Comparison of ENCODE assay signal across 14 cellular contexts in genomic region chr19:45484273-45484945, GRCh38. TPM values are rescaled to one million over a fixed set of nuclear protein-coding genes. Genes with fewer than 3 reads are reported as not detected.
A peak's percentile ranks its signal among the peaks of the same experiment; 100 is the strongest.
DNase-seq lines count a peak whose midpoint lies in the region; ATAC-seq and TF ChIP-seq lines count a peak whose summit lies in the region.
"Had no signal": no experiment of that assay in that cellular context is flagged by ENCODE, and none has a peak within 500 bp of the region (broad histone marks: within the 10 kb centered on the region; RNA-seq: fewer than 3 reads in every experiment).

No MANE protein-coding gene starts in this region.

- no peak for DNase-seq in activated CD4-positive, alpha-beta T cell treated with anti-CD3 and anti-CD28 coated beads, Interleukin-2, amount 10 ng/mL, durations not matched to agents 24 days and 14 days
- DNase-seq in activated CD4-positive, alpha-beta T cell treated with anti-CD3 and anti-CD28 coated beads for 48 hours: no peak
- DNase-seq in T-cell (no peak), endothelial cell (ENCODE audit: low spot score) (no peak), renal cortical epithelial cell (ENCODE audit: low read depth) (peak; percentile 71), dorsolateral prefrontal cortex (no peak), hepatocyte (ENCODE audit: low spot score) (no peak)
- DNase-seq: 8988T had no signal

- WGBS in hepatocyte (ENCODE audit: low lambda C conversion rate, missing lambda C conversion rate): 79% methylated on average over 13 of the region's 13 CpGs

- peak overlapping the region; percentile 4 for H3K4me3 Mint-ChIP-seq in activated CD4-positive, alpha-beta T cell treated with anti-CD3 and anti-CD28 coated beads, Interleukin-2, amount 10 ng/mL, durations not matched to agents 24 days and 14 days
- peak overlapping the region in 2 of 3 donors; percentile 34 to 44 for H3K4me3 Mint-ChIP-seq in T-cell
- peak overlapping the region; percentile 75 for H3K4me3 Mint-ChIP-seq in endothelial cell (ENCODE audit: unreplicated experiment)

- H3K27me3 Mint-ChIP-seq in activated CD4-positive, alpha-beta T cell treated with anti-CD3 and anti-CD28 coated beads, Interleukin-2, amount 10 ng/mL, durations not matched to agents 24 days and 14 days: peaks cover 5% of the 10 kb centered on the region
- H3K27me3 Mint-ChIP-seq in T-cell (peaks cover 0 to 1% of the 10 kb centered on the region in 2 donors), endothelial cell (ENCODE audit: unreplicated experiment) (peaks cover 8% of the 10 kb centered on the region)

- intact Hi-C loops in activated CD4-positive, alpha-beta T cell treated with anti-CD3 and anti-CD28 coated beads, Interleukin-2, amount 10 ng/mL, durations not matched to agents 24 days and 14 days (cut with micrococcal nuclease): no loop called here
- intact Hi-C loops in dorsolateral prefrontal cortex (cut with DNase I): no loop called here

- H3K4me3 ChIP-seq in dorsolateral prefrontal cortex (no peak overlapping the region), hepatocyte (no peak overlapping the region)

- H3K9me3 Mint-ChIP-seq in activated CD4-positive, alpha-beta T cell treated with anti-CD3 and anti-CD28 coated beads, Interleukin-2, amount 10 ng/mL, durations not matched to agents 24 days and 14 days: no peaks in the 10 kb centered on the region
- H3K9me3 Mint-ChIP-seq in T-cell (no peaks in the 10 kb centered on the region), endothelial cell (ENCODE audit: unreplicated experiment) (no peaks in the 10 kb centered on the region)
- H3K9me3 Mint-ChIP-seq: activated T-cell treated with anti-CD3 and anti-CD28 coated beads, Interleukin-2, amount 50 U/mL, for 4 hours; IgD-negative memory B cell had no signal

- no peak overlapping the region for H3K27ac Mint-ChIP-seq in activated CD4-positive, alpha-beta T cell treated with anti-CD3 and anti-CD28 coated beads, Interleukin-2, amount 10 ng/mL, durations not matched to agents 24 days and 14 days
- H3K27ac Mint-ChIP-seq in T-cell: peak overlapping the region in 1 of 2 donors; percentile 21
- H3K27ac Mint-ChIP-seq in endothelial cell (ENCODE audit: unreplicated experiment): no peak overlapping the region

- H4K20me1 ChIP-seq in hepatocyte (ENCODE audit: insufficient read depth, poor library complexity, severe bottlenecking): no peaks in the 10 kb centered on the region

- TF ChIP-seq CTCF in endothelial cell (IDR thresholded peaks at IDR 0.05; ENCODE audit: unreplicated experiment) (no peak), dorsolateral prefrontal cortex (IDR thresholded peaks at IDR 0.05 in 54 of 56, conservative IDR thresholded peaks at IDR 0.05 in 2 of 56; ENCODE audit: low read depth in 1 of 56, partially characterized antibody in 56 of 56) (no peak), hepatocyte (IDR thresholded peaks at IDR 0.05; ENCODE audit: poor library complexity) (no peak)

- H3K36me3 Mint-ChIP-seq in activated CD4-positive, alpha-beta T cell treated with anti-CD3 and anti-CD28 coated beads, Interleukin-2, amount 10 ng/mL, durations not matched to agents 24 days and 14 days (ENCODE audit: low read depth): no peaks in the 10 kb centered on the region
- H3K36me3 Mint-ChIP-seq in T-cell (no peaks in the 10 kb centered on the region), endothelial cell (ENCODE audit: low read depth, unreplicated experiment) (no peaks in the 10 kb centered on the region)
- H3K36me3 Mint-ChIP-seq: IgD-negative memory B cell had no signal

- H3K27me3 ChIP-seq in dorsolateral prefrontal cortex (no peaks in the 10 kb centered on the region), hepatocyte (no peaks in the 10 kb centered on the region)
- H3K27me3 ChIP-seq: esophagus squamous epithelium had no signal

- CTCF ChIA-PET in T-cell (lab: Charles Lee): interaction anchor here (0.7 to 2.6 kb wide), 8 partner anchors 10 to 83 kb away, joined by 3 to 20 read pairs (median 5); partner anchors contain the start of gene RTN2 (in 1 of the 2)

- H3K27ac ChIP-seq in dorsolateral prefrontal cortex (peak overlapping the region in 3 of 59 donors; percentile 80 to 93 (median 91)), hepatocyte (no peak overlapping the region)
- H3K27ac ChIP-seq: C4-2B had no signal

- ATAC-seq in T-cell (replicated peaks in 1 of 4) (no peak), GM21619 (IDR thresholded peaks at IDR 0.05; ENCODE audit: unreplicated experiment) (no peak)

- peaks cover 17% of the 10 kb centered on the region for H3K4me1 Mint-ChIP-seq in activated CD4-positive, alpha-beta T cell treated with anti-CD3 and anti-CD28 coated beads, Interleukin-2, amount 10 ng/mL, durations not matched to agents 24 days and 14 days
- peaks cover 2 to 9% (median 3%) of the 10 kb centered on the region in 3 donors for H3K4me1 Mint-ChIP-seq in T-cell
- H3K4me1 Mint-ChIP-seq in endothelial cell (ENCODE audit: unreplicated experiment): peaks cover 3% of the 10 kb centered on the region

- no peaks in the 10 kb centered on the region for H3K4me1 ChIP-seq in hepatocyte (ENCODE audit: insufficient read depth)

- no peak overlapping the region for H2AFZ ChIP-seq in hepatocyte

- no peaks in the 10 kb centered on the region for H3K36me3 ChIP-seq in hepatocyte (replicated peaks; ENCODE audit: insufficient read depth, low read depth)
- H3K36me3 ChIP-seq: esophagus squamous epithelium, transverse colon had no signal

- POLR2A ChIA-PET in T-cell (lab: Charles Lee): interaction anchor here (0.7 kb wide), 2 partner anchors 8 to 82 kb away, joined by 3 read pairs; no protein-coding TSS in a partner anchor

- H3K9me3 ChIP-seq in hepatocyte (ENCODE audit: low read depth): no peaks in the 10 kb centered on the region
- H3K9me3 ChIP-seq: esophagus squamous epithelium, transverse colon had no signal

- no peaks in the 10 kb centered on the region for H3K9me2 ChIP-seq in hepatocyte (replicated peaks; ENCODE audit: insufficient read depth)

- no peaks in the 10 kb centered on the region for H3K79me2 ChIP-seq in hepatocyte

- no peak overlapping the region for H3K4me2 ChIP-seq in hepatocyte

RNA-seq across cellular contexts. Expression of gene RTN2, which starts 12.4 kb away (rescaled TPM):
- 2.6 and 2.8 TPM in 2 replicates for total RNA-seq in activated CD4-positive, alpha-beta T cell treated with anti-CD3 and anti-CD28 coated beads, Interleukin-2, amount 10 ng/mL, durations not matched to agents 24 days and 14 days
- 1 to 10 TPM; 1.7 to 2.5 (median 2.2) TPM for total RNA-seq in T-cell
- 25.3 TPM for total RNA-seq in endothelial cell (ENCODE audit: unreplicated experiment)
- total RNA-seq in renal cortical epithelial cell: 5.8 and 20.0 TPM in 2 replicates
- 100 to 1,000 TPM in 2 of 120 experiments, 10 to 100 TPM in 118; 18.9 to 124 (median 63.4) TPM for total RNA-seq in dorsolateral prefrontal cortex
- total RNA-seq in hepatocyte: 3.4 and 7.8 TPM in 2 replicates
- polyA plus RNA-seq in hepatocyte: 12.2 and 14.8 TPM in 2 replicates

RNA-seq across cellular contexts. Expression of gene PPM1N, which starts 13.8 kb away (rescaled TPM):
- total RNA-seq in activated CD4-positive, alpha-beta T cell treated with anti-CD3 and anti-CD28 coated beads, Interleukin-2, amount 10 ng/mL, durations not matched to agents 24 days and 14 days: 1.3 and 1.9 TPM in 2 replicates
- total RNA-seq in T-cell: 10 to 100 TPM in 2 of 5 donors, 1 to 10 TPM in 3; 5.6 to 14.6 (median 10.0) TPM
- total RNA-seq in endothelial cell (ENCODE audit: unreplicated experiment): 0.33 TPM
- total RNA-seq in renal cortical epithelial cell: 0.75 and 1.0 TPM in 2 replicates
- 1 to 10 TPM in 108 of 120 experiments, under 1 TPM in 12; 0.59 to 4.9 (median 1.9) TPM for total RNA-seq in dorsolateral prefrontal cortex
- total RNA-seq in hepatocyte: 0.40 and 1.9 TPM in 2 replicates
- 0.59 and 1.4 TPM in 2 replicates for polyA plus RNA-seq in hepatocyte

RNA-seq across cellular contexts. Expression of gene FOSB, which starts 16.6 kb away (rescaled TPM):
- total RNA-seq in activated CD4-positive, alpha-beta T cell treated with anti-CD3 and anti-CD28 coated beads, Interleukin-2, amount 10 ng/mL, durations not matched to agents 24 days and 14 days: 11.3 TPM in 2 replicates
- total RNA-seq in T-cell (1,000 to 10,000 TPM in 1 of 5 donors, 100 to 1,000 TPM in 1, 10 to 100 TPM in 1, 1 to 10 TPM in 2; 6.7 to 1,173 (median 10.4) TPM), endothelial cell (ENCODE audit: unreplicated experiment) (64.2 TPM), renal cortical epithelial cell (1.4 and 18.3 TPM in 2 replicates), dorsolateral prefrontal cortex (100 to 1,000 TPM in 2 of 120 experiments, 10 to 100 TPM in 32, 1 to 10 TPM in 86; 2.6 to 168 (median 7.7) TPM), hepatocyte (37.9 and 73.1 TPM in 2 replicates)
- 114 and 168 TPM in 2 replicates for polyA plus RNA-seq in hepatocyte

RNA-seq across cellular contexts. Expression of gene VASP, which starts 22.9 kb away (rescaled TPM):
- total RNA-seq in activated CD4-positive, alpha-beta T cell treated with anti-CD3 and anti-CD28 coated beads, Interleukin-2, amount 10 ng/mL, durations not matched to agents 24 days and 14 days: 215 and 219 TPM in 2 replicates
- total RNA-seq in T-cell (100 to 1,000 TPM in 3 of 5 donors, 10 to 100 TPM in 2; 77.4 to 113 (median 101) TPM), endothelial cell (ENCODE audit: unreplicated experiment) (246 TPM), renal cortical epithelial cell (66.0 and 224 TPM in 2 replicates), dorsolateral prefrontal cortex (10 to 100 TPM in 118 of 120 experiments, 1 to 10 TPM in 2; 7.0 to 36.7 (median 18.3) TPM), hepatocyte (57.3 and 68.9 TPM in 2 replicates)
- polyA plus RNA-seq in hepatocyte: 86.0 and 92.6 TPM in 2 replicates

Comparison
In these comparisons a context has a peak if more than half of its experiments do, and no peak if none do; other contexts are left out.
1. H3K4me3 Mint-ChIP-seq: peak in every context shown above with its lines; median percentile 75 in endothelial cell; 39 in T-cell; 4 in activated CD4-positive, alpha-beta T cell treated with anti-CD3 and anti-CD28 coated beads, Interleukin-2, amount 10 ng/mL, durations not matched to agents 24 days and 14 days.